Comparison of ENCODE assay signal across 25 cellular contexts in genomic region chr2:207875473-207876212, GRCh38.
"Had no signal": no experiment of that assay in that cellular context is flagged by ENCODE, and none has a peak within 500 bp of the region (broad histone marks: within the 10 kb centered on the region; RNA-seq: fewer than 3 reads in every experiment).

No MANE protein-coding gene starts in this region.

- H3K9me3 ChIP-seq: MG63 had no signal

- H3K27me3 ChIP-seq: brain microvascular endothelial cell, cardiac muscle cell, MG63 had no signal

- H3K9me3 Mint-ChIP-seq: activated CD4-positive, alpha-beta memory T cell treated with anti-CD3 and anti-CD28 coated beads, Interleukin-2, amount 10 ng/mL, durations not matched to agents 7 days and 5 days; activated naive CD4-positive, alpha-beta T cell treated with anti-CD3 and anti-CD28 coated beads for 36 hours; activated T-helper 17 cell treated with anti-CD3 and anti-CD28 coated beads, Interleukin-2, amount 50 U/mL, for 72 hours had no signal

- H3K4me3 ChIP-seq: cardiac muscle cell, MG63 had no signal

- DNase-seq: activated CD4-positive, alpha-beta memory T cell treated with anti-CD3 and anti-CD28 coated beads, Interleukin-2, amount 10 ng/mL, durations not matched to agents 7 days and 5 days; activated CD4-positive, alpha-beta T cell treated with anti-CD3 and anti-CD28 coated beads, Interleukin-2, amount 50 U/mL, for 1 hour; activated CD4-positive, CD25-positive, alpha-beta regulatory T cell; activated gamma-delta T cell; activated naive CD4-positive, alpha-beta T cell treated with anti-CD3 and anti-CD28 coated beads for 36 hours; activated T-cell treated with anti-CD3 and anti-CD28 coated beads for 4 hours; activated T-cell treated with anti-CD3 and anti-CD28 coated beads, Interleukin-2, amount 50 U/mL, for 48 hours; brain microvascular endothelial cell; MG63; MV-4-11; NCI-H1092 treated with DMSO at 0.1 percent for 48 hours; NCI-H1417 treated with DMSO at 0.1 percent for 48 hours; NCI-H1694; NCI-H2029; NCI-H2107; NCI-H2171 treated with DMSO at 0.1 percent for 48 hours; NCI-H345; NCI-H510A; NCI-H526 treated with DMSO at 0.1 percent for 48 hours; SHP77 treated with DMSO at 0.1 percent for 48 hours; T-helper 2 cell; T1000 had no signal

- H3K27ac ChIP-seq: brain microvascular endothelial cell, cardiac muscle cell had no signal

- H3K27ac Mint-ChIP-seq: activated CD4-positive, alpha-beta memory T cell treated with anti-CD3 and anti-CD28 coated beads, Interleukin-2, amount 10 ng/mL, durations not matched to agents 7 days and 5 days; activated naive CD4-positive, alpha-beta T cell treated with anti-CD3 and anti-CD28 coated beads for 36 hours; activated naive CD8-positive, alpha-beta T cell; activated T-helper 17 cell treated with anti-CD3 and anti-CD28 coated beads, Interleukin-2, amount 50 U/mL, for 72 hours had no signal

- ATAC-seq: activated T-helper 17 cell treated with anti-CD3 and anti-CD28 coated beads, Interleukin-2, amount 50 U/mL, for 72 hours had no signal

- H3K36me3 ChIP-seq: brain microvascular endothelial cell, cardiac muscle cell, MG63 had no signal

- H3K4me1 Mint-ChIP-seq: activated CD4-positive, alpha-beta memory T cell treated with anti-CD3 and anti-CD28 coated beads, Interleukin-2, amount 10 ng/mL, durations not matched to agents 7 days and 5 days; activated T-helper 17 cell treated with anti-CD3 and anti-CD28 coated beads, Interleukin-2, amount 50 U/mL, for 72 hours had no signal

- H3K27me3 Mint-ChIP-seq: activated CD4-positive, alpha-beta memory T cell treated with anti-CD3 and anti-CD28 coated beads, Interleukin-2, amount 10 ng/mL, durations not matched to agents 7 days and 5 days; activated naive CD8-positive, alpha-beta T cell; activated T-helper 17 cell treated with anti-CD3 and anti-CD28 coated beads, Interleukin-2, amount 50 U/mL, for 72 hours had no signal

- H3K4me3 Mint-ChIP-seq: activated CD4-positive, alpha-beta memory T cell treated with anti-CD3 and anti-CD28 coated beads, Interleukin-2, amount 10 ng/mL, durations not matched to agents 7 days and 5 days; activated naive CD4-positive, alpha-beta T cell treated with anti-CD3 and anti-CD28 coated beads for 36 hours; activated naive CD8-positive, alpha-beta T cell; activated T-helper 17 cell treated with anti-CD3 and anti-CD28 coated beads, Interleukin-2, amount 50 U/mL, for 72 hours had no signal
